8 cellular contexts compared by ENCODE assay signal in genomic region chr22:42648368-42649260, GRCh38. TPM values are rescaled to one million over a fixed set of nuclear protein-coding genes. Genes with fewer than 3 reads are reported as not detected.
A peak's percentile ranks its signal among the peaks of the same experiment; 100 is the strongest.
DNase-seq lines count a peak whose midpoint lies in the region; ATAC-seq and TF ChIP-seq lines count a peak whose summit lies in the region.

No MANE protein-coding gene starts in this region.

- peak overlapping the region; percentile 84 for H2AFZ ChIP-seq in hepatocyte

- H3K36me3 ChIP-seq in ascending aorta (no peaks in the 10 kb centered on the region), hepatocyte (replicated peaks; ENCODE audit: insufficient read depth, low read depth) (no peaks in the 10 kb centered on the region)

- H3K79me2 ChIP-seq in hepatocyte: peaks cover 61% of the 10 kb centered on the region

- H3K9me3 ChIP-seq in ascending aorta (no peaks in the 10 kb centered on the region), hepatocyte (ENCODE audit: low read depth) (no peaks in the 10 kb centered on the region)

- no peaks in the 10 kb centered on the region for H3K27me3 ChIP-seq in ascending aorta
- no peaks in the 10 kb centered on the region for H3K27me3 ChIP-seq in hepatocyte

- peak overlapping the region; percentile 74 to 97 for H3K4me3 ChIP-seq in ascending aorta
- H3K4me3 ChIP-seq in hepatocyte: peak overlapping the region; percentile 99

- ATAC-seq in HG02870 (IDR thresholded peaks at IDR 0.05; ENCODE audit: unreplicated experiment): peak; percentile 32
- peak; percentile 30 for ATAC-seq in sciatic nerve

- TF ChIP-seq CTCF in ascending aorta (IDR thresholded peaks at IDR 0.05) (peak in 1 of 3 experiments; percentile 8), hepatocyte (IDR thresholded peaks at IDR 0.05; ENCODE audit: poor library complexity) (no peak)

- peaks cover 28% of the 10 kb centered on the region for H4K20me1 ChIP-seq in hepatocyte (ENCODE audit: insufficient read depth, poor library complexity, severe bottlenecking)

- peak overlapping the region; percentile 92 to 98 for H3K27ac ChIP-seq in ascending aorta
- H3K27ac ChIP-seq in hepatocyte: peak overlapping the region; percentile 100

- H3K4me1 ChIP-seq in ascending aorta (peaks cover 19 to 47% of the 10 kb centered on the region in 2 donors), hepatocyte (ENCODE audit: insufficient read depth) (peaks cover 51% of the 10 kb centered on the region)

- DNase-seq in NCI-H146 (lab: John Stamatoyannopoulos, UW) (peak; percentile 49), NCI-H146 treated with DMSO at 0.1 percent for 48 hours (lab: John Stamatoyannopoulos, UW; ENCODE audit: unreplicated experiment) (no peak), ascending aorta (ENCODE audit: low spot score in 2 of 2) (peak in 1 of 2 donors; percentile 78), hepatocyte (ENCODE audit: low spot score) (peak; percentile 79), sciatic nerve (ENCODE audit: low spot score) (peak; percentile 69), superior temporal gyrus (ENCODE audit: extremely low spot score) (no peak)

- H3K9me2 ChIP-seq in hepatocyte (replicated peaks; ENCODE audit: insufficient read depth): no peaks in the 10 kb centered on the region

- H3K4me2 ChIP-seq in hepatocyte: peak overlapping the region; percentile 92

- 12% methylated on average over 28 of the region's 51 CpGs for WGBS in hepatocyte (ENCODE audit: low lambda C conversion rate, missing lambda C conversion rate)

- intact Hi-C loops in ascending aorta (cut with DNase I): loop anchor here (1.0 to 10.0 kb wide), 3 partner anchors 27 to 346 kb away; partner anchors contain the start of gene ARFGAP3
- intact Hi-C loops in sciatic nerve (cut with DNase I): no loop called here

TF ChIP-seq in PFSK-1, 5 proteins besides CTCF, POLR2A, EP300 and RAD21:
- peak; percentile 11; the same call in 1 of the 2 replicates for TF ChIP-seq SIN3A (IDR thresholded peaks at IDR 0.05; ENCODE audit: borderline replicate concordance, insufficient read depth, low read length)
- no peak for TF ChIP-seq FOXP2 (optimal IDR thresholded peaks at IDR 0.05; ENCODE audit: borderline replicate concordance, extremely low read depth, extremely low read length, insufficient read depth)

RNA-seq across cellular contexts. Expression of gene CYB5R3, which starts 0.6 kb away (rescaled TPM):
- polyA plus RNA-seq in PFSK-1 (2012; ENCODE audit: insufficient read length, low read depth): 160 TPM
- total RNA-seq in ascending aorta: 455 TPM
- 119 and 136 TPM in 2 replicates for total RNA-seq in hepatocyte
- polyA plus RNA-seq in hepatocyte: 407 and 438 TPM in 2 replicates
- 241 TPM for total RNA-seq in sciatic nerve

RNA-seq across cellular contexts. Expression of gene ATP5MGL, which starts 8.2 kb away (rescaled TPM):
- not detected for polyA plus RNA-seq in PFSK-1 (2012; ENCODE audit: insufficient read length, low read depth)
- total RNA-seq in ascending aorta (not detected), hepatocyte (0.33 TPM in 1 of 2 replicates, not detected in the other), sciatic nerve (0.45 TPM)
- 0.60 TPM in 1 of 2 replicates, not detected in the other for polyA plus RNA-seq in hepatocyte

RNA-seq across cellular contexts. Expression of gene POLDIP3, which starts 33.9 kb away (rescaled TPM):
- 58.6 TPM for polyA plus RNA-seq in PFSK-1 (2012; ENCODE audit: insufficient read length, low read depth)
- 22.9 TPM for total RNA-seq in ascending aorta
- total RNA-seq in hepatocyte: 31.4 and 39.2 TPM in 2 replicates
- 39.4 and 40.3 TPM in 2 replicates for polyA plus RNA-seq in hepatocyte
- total RNA-seq in sciatic nerve: 81.5 TPM

Comparison
In these comparisons a context has a peak if more than half of its experiments do, and no peak if none do; other contexts are left out.
1. DNase-seq: peak in NCI-H146 (single experiment), hepatocyte (single experiment) and sciatic nerve (single experiment); none in NCI-H146 treated with DMSO at 0.1 percent for 48 hours (single experiment) and superior temporal gyrus (single experiment).